13 cellular contexts compared by ENCODE assay signal in the genomic region with DNA sequence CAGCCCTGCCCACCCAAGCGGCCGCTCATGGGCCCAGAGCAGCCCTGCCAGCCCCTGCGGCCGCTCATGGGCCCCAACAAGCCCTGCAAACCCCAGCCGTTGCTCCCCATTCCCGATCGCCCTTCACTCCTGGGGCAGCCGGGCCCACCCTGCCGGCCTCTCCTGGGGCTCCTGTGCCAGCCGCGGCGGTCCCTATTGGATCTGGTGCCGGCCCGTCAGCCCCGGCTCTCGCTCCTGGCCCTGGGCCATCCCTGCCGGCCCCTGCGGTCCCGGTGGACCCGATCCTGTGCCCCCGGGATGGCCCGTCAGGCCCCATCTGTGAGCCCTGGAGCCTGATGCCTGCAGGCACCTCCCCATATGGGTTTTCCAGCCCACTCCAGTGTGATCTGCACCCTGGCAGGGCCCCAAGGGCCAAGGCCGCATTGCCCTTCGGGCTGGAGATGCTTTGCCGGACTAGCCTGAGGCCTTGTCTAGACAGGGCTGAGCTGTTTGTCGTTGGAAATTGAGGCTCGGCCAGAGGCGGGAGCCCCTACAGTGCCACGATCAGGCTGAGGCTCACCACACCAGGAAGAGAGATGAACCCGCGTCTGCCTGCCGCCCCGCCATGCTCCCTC. TPM values are rescaled to one million over a fixed set of nuclear protein-coding genes. Genes with fewer than 3 reads are reported as not detected.
DNase-seq lines count a peak whose midpoint lies in the region; ATAC-seq and TF ChIP-seq lines count a peak whose summit lies in the region.
"Had no signal": no experiment of that assay in that cellular context is flagged by ENCODE, and none has a peak within 500 bp of the region (broad histone marks: within the 10 kb centered on the region; RNA-seq: fewer than 3 reads in every experiment).

No MANE protein-coding gene starts in this region.

- TF ChIP-seq POLR2A in adrenal gland (IDR thresholded peaks at IDR 0.05), result no peak

- in situ Hi-C loops in G401 (cut with HindIII; ENCODE audit: low sequenced_read_pairs), result no loop called here

- peak; percentile 5 for ATAC-seq in left ventricle myocardium superior
- no peak for ATAC-seq in right cardiac atrium

- H3K9me3 ChIP-seq in right cardiac atrium (ENCODE audit: control insufficient read depth, low read length) (no peaks in the 10 kb centered on the region), adrenal gland (replicated peaks in 1 of 3) (no peaks in the 10 kb centered on the region)

- no peak overlapping the region for H3K27ac ChIP-seq in right cardiac atrium (ENCODE audit: low read length)
- H3K27ac ChIP-seq in adrenal gland, result peak overlapping the region in 2 of 5 donors; percentile 26 to 29

- H3K4me3 ChIP-seq in right cardiac atrium (ENCODE audit: low read length), result no peak overlapping the region
- no peak overlapping the region for H3K4me3 ChIP-seq in adrenal gland

- H3K27me3 ChIP-seq in right cardiac atrium (ENCODE audit: control insufficient read depth, insufficient read depth) (no peaks in the 10 kb centered on the region), adrenal gland (no peaks in the 10 kb centered on the region)

- H3K36me3 ChIP-seq in adrenal gland (replicated peaks in 1 of 2), result peaks cover 0 to 15% of the 10 kb centered on the region in 2 donors

- DNase-seq in left ventricle myocardium superior (peak; percentile 71), right cardiac atrium (no peak), G401 (ENCODE audit: low spot score) (peak; percentile 51), adrenal gland (peak; percentile 57 to 86 (median 79)), medulla oblongata (ENCODE audit: extremely low spot score) (no peak), NAMALWA (ENCODE audit: low spot score) (no peak), hepatic stellate cell (ENCODE audit: low spot score) (no peak)
- DNase-seq: ACHN; Calu3; CD4-positive, alpha-beta memory T cell; DMS79 treated with DMSO at 0.1 percent for 48 hours; EL; HCEC 1CT had no signal

- H3K4me1 ChIP-seq in right cardiac atrium (ENCODE audit: control insufficient read depth, insufficient read depth, low read length), result peaks cover 11% of the 10 kb centered on the region
- peaks cover 32 to 35% of the 10 kb centered on the region in 2 donors for H3K4me1 ChIP-seq in adrenal gland (replicated peaks in 1 of 2)

- intact Hi-C loops in left ventricle myocardium superior (cut with micrococcal nuclease) (no loop called here), right cardiac atrium (cut with DNase I) (no loop called here), adrenal gland (cut with DNase I) (no loop called here)

- no peak for TF ChIP-seq CTCF in adrenal gland (IDR thresholded peaks at IDR 0.05)

- WGBS in right cardiac atrium, result 93% methylated on average over 33 of the region's 33 CpGs
- WGBS in adrenal gland, 4 donors, result 52 to 100% (median 62%) methylated on average over 4 to 33 of the region's 33 CpGs

RNA-seq across cellular contexts. Expression of a gene that starts 20.3 kb away (rescaled TPM):
- total RNA-seq in left ventricle myocardium superior (68.0 TPM), right cardiac atrium (10 to 100 TPM; 50.4 to 65.0 (median 54.7) TPM), adrenal gland (10 to 100 TPM; 12.5 to 63.8 (median 26.9) TPM)
- polyA plus RNA-seq in right cardiac atrium (36.4 TPM), adrenal gland (10 to 100 TPM; 10.9 to 62.3 (median 41.9) TPM)
- 9.5 and 10.2 TPM in 2 replicates for total RNA-seq in G401 (2014; rRNA removed; shearing (Covaris generic))

Comparison
In these comparisons a context has a peak if more than half of its experiments do, and no peak if none do; other contexts are left out.
1. DNase-seq: peak in left ventricle myocardium superior (single experiment), G401 (single experiment) and adrenal gland (7 of 7); none in right cardiac atrium (0 of 3), medulla oblongata (single experiment), NAMALWA (single experiment) and hepatic stellate cell (single experiment).